ENCODE assay signal across 11 cellular contexts in the genomic region with DNA sequence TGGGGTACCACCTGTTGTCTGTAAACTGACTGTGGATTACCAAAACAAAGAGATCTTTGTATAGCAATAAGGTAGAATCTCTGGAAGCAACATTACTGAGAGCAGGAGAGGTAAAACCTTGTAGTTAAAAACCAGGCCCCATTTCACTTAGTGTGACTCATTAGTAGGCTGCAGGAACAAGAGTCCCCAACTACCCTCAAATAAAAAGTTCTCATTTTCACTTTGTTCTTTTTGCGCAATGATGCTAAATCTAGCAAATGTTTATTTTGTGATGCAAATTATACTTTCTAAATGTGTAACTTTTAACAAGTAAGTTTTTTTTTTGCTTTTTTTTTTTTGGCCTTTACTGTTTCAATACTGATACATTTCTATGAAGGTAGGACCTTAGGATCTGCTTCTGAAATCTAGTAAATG.
A peak's percentile ranks its signal among the peaks of the same experiment; 100 is the strongest.
DNase-seq lines count a peak whose midpoint lies in the region; ATAC-seq lines count a peak whose summit lies in the region.
"Had no signal": no experiment of that assay in that cellular context is flagged by ENCODE, and none has a peak within 500 bp of the region (broad histone marks: within the 10 kb centered on the region; RNA-seq: fewer than 3 reads in every experiment).

No MANE protein-coding gene starts in this region.

- CTCF ChIA-PET in activated CD4-positive, alpha-beta T cell treated with anti-CD3 and anti-CD28 coated beads, Interleukin-2, amount 10 ng/mL, durations not matched to agents 7 days and 5 days (lab: Charles Lee) = no interaction called here

- no peaks in the 10 kb centered on the region for H3K4me1 Mint-ChIP-seq in activated CD4-positive, alpha-beta T cell treated with anti-CD3 and anti-CD28 coated beads, Interleukin-2, amount 10 ng/mL, durations not matched to agents 7 days and 5 days

- POLR2A ChIA-PET in activated CD4-positive, alpha-beta T cell treated with anti-CD3 and anti-CD28 coated beads, Interleukin-2, amount 10 ng/mL, durations not matched to agents 7 days and 5 days (lab: Charles Lee) = no interaction called here

- no peak for DNase-seq in activated CD4-positive, alpha-beta T cell treated with anti-CD3 and anti-CD28 coated beads, Interleukin-2, amount 10 ng/mL, durations not matched to agents 7 days and 5 days
- no peak for DNase-seq in activated CD4-positive, alpha-beta T cell treated with anti-CD3 and anti-CD28 coated beads for 4 hours
- peak; percentile 5 for DNase-seq in iris pigment epithelial cell (ENCODE audit: low read depth)
- no peak for DNase-seq in AG20443 (ENCODE audit: low spot score)
- DNase-seq in foreskin melanocyte = no peak
- DNase-seq in NCI-H2081 treated with DMSO at 0.1 percent for 48 hours (lab: John Stamatoyannopoulos, UW) = no peak
- DNase-seq: GDM1; midbrain; stimulated activated naive CD4-positive, alpha-beta T cell had no signal

- ATAC-seq in GM21786 (IDR thresholded peaks at IDR 0.05; ENCODE audit: unreplicated experiment) (peak; percentile 92), HG03354 (IDR thresholded peaks at IDR 0.05; ENCODE audit: poor library complexity, severe bottlenecking, unreplicated experiment) (peak; percentile 93)

- H3K36me3 Mint-ChIP-seq in activated CD4-positive, alpha-beta T cell treated with anti-CD3 and anti-CD28 coated beads, Interleukin-2, amount 10 ng/mL, durations not matched to agents 7 days and 5 days (ENCODE audit: low read depth) = peaks cover 31% of the 10 kb centered on the region

- no peaks in the 10 kb centered on the region for H3K9me3 Mint-ChIP-seq in activated CD4-positive, alpha-beta T cell treated with anti-CD3 and anti-CD28 coated beads, Interleukin-2, amount 10 ng/mL, durations not matched to agents 7 days and 5 days

- no peak overlapping the region for H3K4me3 Mint-ChIP-seq in activated CD4-positive, alpha-beta T cell treated with anti-CD3 and anti-CD28 coated beads, Interleukin-2, amount 10 ng/mL, durations not matched to agents 7 days and 5 days

- peak overlapping the region; percentile 31 for H3K27ac Mint-ChIP-seq in activated CD4-positive, alpha-beta T cell treated with anti-CD3 and anti-CD28 coated beads, Interleukin-2, amount 10 ng/mL, durations not matched to agents 7 days and 5 days

- no peaks in the 10 kb centered on the region for H3K27me3 Mint-ChIP-seq in activated CD4-positive, alpha-beta T cell treated with anti-CD3 and anti-CD28 coated beads, Interleukin-2, amount 10 ng/mL, durations not matched to agents 7 days and 5 days
